12 cellular contexts compared by ENCODE assay signal in the genomic region with DNA sequence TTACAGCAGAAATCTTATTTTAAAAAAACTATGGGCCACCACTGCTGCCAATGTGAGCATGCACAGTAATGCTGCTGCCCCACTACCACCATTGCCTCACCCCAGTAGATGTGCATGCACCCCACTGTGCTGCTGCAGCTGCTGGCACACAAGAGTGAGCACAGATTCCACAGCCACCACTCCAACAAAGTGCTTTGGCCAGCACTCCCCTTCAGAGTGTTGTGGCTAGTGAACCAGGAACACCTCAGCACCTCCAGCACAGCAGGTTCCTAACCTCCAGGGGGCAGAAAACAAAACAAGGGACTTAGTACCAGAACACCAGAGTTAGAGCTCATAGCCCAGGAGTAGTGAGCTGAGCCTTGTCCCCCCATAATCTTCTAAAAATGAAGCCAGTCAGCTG.
DNase-seq lines count a peak whose midpoint lies in the region; ATAC-seq and TF ChIP-seq lines count a peak whose summit lies in the region.
"Had no signal": no experiment of that assay in that cellular context is flagged by ENCODE, and none has a peak within 500 bp of the region (broad histone marks: within the 10 kb centered on the region; RNA-seq: fewer than 3 reads in every experiment).

No MANE protein-coding gene starts in this region.

- H3K27me3 ChIP-seq in RWPE2 (ENCODE audit: insufficient read depth, poor library complexity, severe bottlenecking): no peaks in the 10 kb centered on the region
- H3K27me3 ChIP-seq in naive thymus-derived CD4-positive, alpha-beta T cell (ENCODE audit: control insufficient read depth in 2 of 2, insufficient read depth in 2 of 2, low read length in 2 of 2): no peaks in the 10 kb centered on the region

- H3K4me1 Mint-ChIP-seq in Calu3 (ENCODE audit: low read depth, unreplicated experiment): peaks cover 16% of the 10 kb centered on the region
- no peaks in the 10 kb centered on the region for H3K4me1 Mint-ChIP-seq in naive thymus-derived CD4-positive, alpha-beta T cell

- no peaks in the 10 kb centered on the region for H3K36me3 ChIP-seq in RWPE2 (ENCODE audit: low read depth)
- H3K36me3 ChIP-seq in naive thymus-derived CD4-positive, alpha-beta T cell (ENCODE audit: control insufficient read depth in 2 of 3, insufficient read depth in 3 of 3, low read length in 3 of 3): no peaks in the 10 kb centered on the region

- no TSS peak for BruUV-seq in Calu3 (replicated peaks; lab: Mats Ljungman, UMichigan)

- H3K9me3 ChIP-seq in RWPE2 (ENCODE audit: severe bottlenecking): no peaks in the 10 kb centered on the region
- H3K9me3 ChIP-seq in naive thymus-derived CD4-positive, alpha-beta T cell (ENCODE audit: control insufficient read depth in 2 of 3, low read length in 3 of 3): no peaks in the 10 kb centered on the region

- no peaks in the 10 kb centered on the region for H3K9me3 Mint-ChIP-seq in Calu3 (ENCODE audit: low read depth, unreplicated experiment)
- H3K9me3 Mint-ChIP-seq in naive thymus-derived CD4-positive, alpha-beta T cell: peaks cover 0 to 28% (median 0%) of the 10 kb centered on the region in 11 donors

- H3K4me1 ChIP-seq in RWPE2 (ENCODE audit: insufficient read depth, poor library complexity, severe bottlenecking): peaks cover 16% of the 10 kb centered on the region
- H3K4me1 ChIP-seq in naive thymus-derived CD4-positive, alpha-beta T cell (ENCODE audit: control insufficient read depth in 2 of 2, insufficient read depth in 2 of 2, low read length in 2 of 2): no peaks in the 10 kb centered on the region

- POLR2A ChIA-PET in naive thymus-derived CD4-positive, alpha-beta T cell (lab: Charles Lee): no interaction called here

- DNase-seq in Calu3: peak; percentile 33
- no peak for DNase-seq in RWPE2 (ENCODE audit: low spot score)
- no peak for DNase-seq in activated CD8-positive, alpha-beta memory T cell treated with anti-CD3 and anti-CD28 coated beads for 24 hours
- DNase-seq in NCI-H146 treated with DMSO at 0.1 percent for 48 hours (lab: John Stamatoyannopoulos, UW; ENCODE audit: unreplicated experiment): no peak
- no peak for DNase-seq in SIG-M5 treated with dmso at 0.1 percent for 504 hours (lab: John Stamatoyannopoulos, UW; ENCODE audit: unreplicated experiment)
- DNase-seq in naive thymus-derived CD4-positive, alpha-beta T cell: no peak
- DNase-seq: activated CD8-positive, alpha-beta T cell treated with anti-CD3 and anti-CD28 coated beads, Interleukin-2, amount 10 ng/mL, durations not matched to agents 7 days and 5 days; COR-L47 had no signal

- H3K4me3 Mint-ChIP-seq in Calu3 (ENCODE audit: low read depth, unreplicated experiment): no peak overlapping the region
- no peak overlapping the region for H3K4me3 Mint-ChIP-seq in naive thymus-derived CD4-positive, alpha-beta T cell
- H3K4me3 Mint-ChIP-seq: activated CD8-positive, alpha-beta T cell treated with anti-CD3 and anti-CD28 coated beads, Interleukin-2, amount 10 ng/mL, durations not matched to agents 7 days and 5 days; natural killer cell treated with Interleukin-12 subunit alpha and Interleukin-12 subunit beta and Interleukin-15 and Interleukin-18, amount 100 ng/mL, for 72 hours; stimulated activated naive CD8-positive, alpha-beta T cell treated with anti-CD3 and anti-CD28 coated beads, Interleukin-15, Interleukin-2, amounts not matched to agents 100 ng/mL and 50 ng/mL, for 24 hours had no signal

- ATAC-seq in GM19351 (IDR thresholded peaks at IDR 0.05; ENCODE audit: unreplicated experiment) (peak; percentile 74), HG03025 (IDR thresholded peaks at IDR 0.05; ENCODE audit: low FRiP score, unreplicated experiment) (peak; percentile 76), RWPE2 (ENCODE audit: low read depth) (no peak; the same call in 2 of the 3 replicates)
- no peak for ATAC-seq in naive thymus-derived CD4-positive, alpha-beta T cell
- ATAC-seq: activated CD8-positive, alpha-beta T cell treated with anti-CD3 and anti-CD28 coated beads, Interleukin-2, amount 10 ng/mL, durations not matched to agents 7 days and 5 days; natural killer cell treated with Interleukin-12 subunit alpha and Interleukin-12 subunit beta and Interleukin-15 and Interleukin-18, amount 100 ng/mL, for 72 hours had no signal

- peak overlapping the region; percentile 59 for H3K27ac ChIP-seq in RWPE2 (ENCODE audit: poor library complexity, severe bottlenecking)
- H3K27ac ChIP-seq in naive thymus-derived CD4-positive, alpha-beta T cell (ENCODE audit: low read depth, low read length): no peak overlapping the region

- intact Hi-C loops in Calu3 (cut with micrococcal nuclease; ENCODE audit: unreplicated experiment): no loop called here
- intact Hi-C loops in naive thymus-derived CD4-positive, alpha-beta T cell (cut with micrococcal nuclease): no loop called here

- H3K27me3 Mint-ChIP-seq in Calu3 (ENCODE audit: unreplicated experiment): no peaks in the 10 kb centered on the region
- no peaks in the 10 kb centered on the region for H3K27me3 Mint-ChIP-seq in naive thymus-derived CD4-positive, alpha-beta T cell
- H3K27me3 Mint-ChIP-seq: natural killer cell treated with Interleukin-12 subunit alpha and Interleukin-12 subunit beta and Interleukin-15 and Interleukin-18, amount 100 ng/mL, for 72 hours; stimulated activated naive CD8-positive, alpha-beta T cell treated with anti-CD3 and anti-CD28 coated beads, Interleukin-15, Interleukin-2, amounts not matched to agents 100 ng/mL and 50 ng/mL, for 24 hours had no signal

- H3K27ac Mint-ChIP-seq in Calu3 (ENCODE audit: unreplicated experiment): no peak overlapping the region
- no peak overlapping the region for H3K27ac Mint-ChIP-seq in naive thymus-derived CD4-positive, alpha-beta T cell
- H3K27ac Mint-ChIP-seq: activated CD8-positive, alpha-beta T cell treated with anti-CD3 and anti-CD28 coated beads, Interleukin-2, amount 10 ng/mL, durations not matched to agents 7 days and 5 days; natural killer cell treated with Interleukin-12 subunit alpha and Interleukin-12 subunit beta and Interleukin-15 and Interleukin-18, amount 100 ng/mL, for 72 hours; stimulated activated naive CD8-positive, alpha-beta T cell treated with anti-CD3 and anti-CD28 coated beads, Interleukin-15, Interleukin-2, amounts not matched to agents 100 ng/mL and 50 ng/mL, for 24 hours had no signal

- CTCF ChIA-PET in Calu3 (lab: Charles Lee): no interaction called here
- CTCF ChIA-PET in naive thymus-derived CD4-positive, alpha-beta T cell (lab: Charles Lee): no interaction called here

- H3K36me3 Mint-ChIP-seq in Calu3 (ENCODE audit: insufficient read depth, unreplicated experiment): no peaks in the 10 kb centered on the region
- no peaks in the 10 kb centered on the region for H3K36me3 Mint-ChIP-seq in naive thymus-derived CD4-positive, alpha-beta T cell

- TF ChIP-seq CTCF in Calu3 (IDR thresholded peaks at IDR 0.05; ENCODE audit: unreplicated experiment): peak; percentile 41
- TF ChIP-seq CTCF in RWPE2 (IDR thresholded peaks at IDR 0.05; ENCODE audit: poor library complexity, severe bottlenecking): no peak

- H3K4me3 ChIP-seq in RWPE2 (ENCODE audit: severe bottlenecking): no peak overlapping the region
- H3K4me3 ChIP-seq in naive thymus-derived CD4-positive, alpha-beta T cell (ENCODE audit: low read length): no peak overlapping the region

Comparison
In these comparisons a context has a peak if more than half of its experiments do, and no peak if none do; other contexts are left out.
1. ATAC-seq: peak in GM19351 (single experiment) and HG03025 (single experiment); none in RWPE2 (single experiment) and naive thymus-derived CD4-positive, alpha-beta T cell (single experiment).